Comparison of ENCODE assay signal across 3 cellular contexts in the genomic region with DNA sequence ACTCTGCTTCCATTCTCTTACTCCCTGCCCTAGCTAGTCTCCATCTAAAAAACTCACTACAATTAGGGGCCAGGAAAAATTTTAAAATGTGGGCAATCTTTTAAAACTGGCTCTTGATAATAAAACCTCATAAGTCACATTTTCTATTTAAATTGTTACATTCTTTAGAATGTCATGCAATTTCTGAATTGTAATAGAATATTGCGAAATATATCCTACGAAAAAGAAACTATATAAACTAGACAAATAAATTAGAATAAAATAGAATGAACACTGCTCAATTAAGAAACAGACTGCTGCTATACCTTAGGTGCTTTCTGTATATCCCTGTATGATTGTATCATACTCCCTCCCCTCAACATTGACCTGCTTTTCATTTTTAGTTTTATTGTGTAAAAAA.
A peak's percentile ranks its signal among the peaks of the same experiment; 100 is the strongest.
TF ChIP-seq lines count a peak whose summit lies in the region.

No MANE protein-coding gene starts in this region.

TF ChIP-seq in IMR-90, 13 proteins besides CTCF, POLR2A, EP300 and RAD21:
- TF ChIP-seq MXI1 (IDR thresholded peaks at IDR 0.05; ENCODE audit: borderline replicate concordance, low read depth, low read length) (no peak), MAZ (IDR thresholded peaks at IDR 0.05; ENCODE audit: borderline replicate concordance, low read depth, low read length) (no peak), CEBPB (IDR thresholded peaks at IDR 0.05; ENCODE audit: low read depth, low read length) (peak; percentile 63; the same call in 1 of the 2 replicates), MAFK (IDR thresholded peaks at IDR 0.05; ENCODE audit: low read depth, low read length) (no peak), BHLHE40 (IDR thresholded peaks at IDR 0.05; ENCODE audit: low read depth, low read length) (no peak), CHD1 (IDR thresholded peaks at IDR 0.05; ENCODE audit: low read depth, low read length) (no peak), NFE2L2 (IDR thresholded peaks at IDR 0.05; ENCODE audit: low read depth, low read length) (no peak), RFX5 (IDR thresholded peaks at IDR 0.05; ENCODE audit: low read depth, low read length) (no peak)
- TF ChIP-seq, protein P1, sequence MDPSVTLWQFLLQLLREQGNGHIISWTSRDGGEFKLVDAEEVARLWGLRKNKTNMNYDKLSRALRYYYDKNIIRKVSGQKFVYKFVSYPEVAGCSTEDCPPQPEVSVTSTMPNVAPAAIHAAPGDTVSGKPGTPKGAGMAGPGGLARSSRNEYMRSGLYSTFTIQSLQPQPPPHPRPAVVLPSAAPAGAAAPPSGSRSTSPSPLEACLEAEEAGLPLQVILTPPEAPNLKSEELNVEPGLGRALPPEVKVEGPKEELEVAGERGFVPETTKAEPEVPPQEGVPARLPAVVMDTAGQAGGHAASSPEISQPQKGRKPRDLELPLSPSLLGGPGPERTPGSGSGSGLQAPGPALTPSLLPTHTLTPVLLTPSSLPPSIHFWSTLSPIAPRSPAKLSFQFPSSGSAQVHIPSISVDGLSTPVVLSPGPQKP (IDR thresholded peaks at IDR 0.05; ENCODE audit: borderline replicate concordance, low read depth, low read length), result no peak
TF ChIP-seq in IMR-90: peak in this region for 1.

TF ChIP-seq in K562, 482 proteins besides CTCF, POLR2A, EP300 and RAD21:
- TF ChIP-seq HDAC2 (IDR thresholded peaks at IDR 0.05) (no peak), CEBPB (tag; IDR thresholded peaks at IDR 0.05) (peak; percentile 31; the same call in 1 of the 2 replicates), CEBPG (CRISPR knock-in tag; IDR thresholded peaks at IDR 0.05) (no peak), CEBPG (tag; conservative IDR thresholded peaks at IDR 0.05 in 1 of 2, IDR thresholded peaks at IDR 0.05 in 1 of 2) (0 out of 4 replicates have a peak, but pooled peaks of 1 of the 2 experiments have one; percentile 38)

TF ChIP-seq in H1, 55 proteins besides CTCF, POLR2A, EP300 and RAD21:
- peak; percentile 64; the same call in 1 of the 2 replicates for TF ChIP-seq CEBPB (IDR thresholded peaks at IDR 0.05; ENCODE audit: low read depth, low read length)
- TF ChIP-seq, protein P2, sequence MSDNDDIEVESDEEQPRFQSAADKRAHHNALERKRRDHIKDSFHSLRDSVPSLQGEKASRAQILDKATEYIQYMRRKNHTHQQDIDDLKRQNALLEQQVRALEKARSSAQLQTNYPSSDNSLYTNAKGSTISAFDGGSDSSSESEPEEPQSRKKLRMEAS (IDR thresholded peaks at IDR 0.05), result no peak
